Comparison of ENCODE assay signal across 8 cellular contexts in the genomic region with DNA sequence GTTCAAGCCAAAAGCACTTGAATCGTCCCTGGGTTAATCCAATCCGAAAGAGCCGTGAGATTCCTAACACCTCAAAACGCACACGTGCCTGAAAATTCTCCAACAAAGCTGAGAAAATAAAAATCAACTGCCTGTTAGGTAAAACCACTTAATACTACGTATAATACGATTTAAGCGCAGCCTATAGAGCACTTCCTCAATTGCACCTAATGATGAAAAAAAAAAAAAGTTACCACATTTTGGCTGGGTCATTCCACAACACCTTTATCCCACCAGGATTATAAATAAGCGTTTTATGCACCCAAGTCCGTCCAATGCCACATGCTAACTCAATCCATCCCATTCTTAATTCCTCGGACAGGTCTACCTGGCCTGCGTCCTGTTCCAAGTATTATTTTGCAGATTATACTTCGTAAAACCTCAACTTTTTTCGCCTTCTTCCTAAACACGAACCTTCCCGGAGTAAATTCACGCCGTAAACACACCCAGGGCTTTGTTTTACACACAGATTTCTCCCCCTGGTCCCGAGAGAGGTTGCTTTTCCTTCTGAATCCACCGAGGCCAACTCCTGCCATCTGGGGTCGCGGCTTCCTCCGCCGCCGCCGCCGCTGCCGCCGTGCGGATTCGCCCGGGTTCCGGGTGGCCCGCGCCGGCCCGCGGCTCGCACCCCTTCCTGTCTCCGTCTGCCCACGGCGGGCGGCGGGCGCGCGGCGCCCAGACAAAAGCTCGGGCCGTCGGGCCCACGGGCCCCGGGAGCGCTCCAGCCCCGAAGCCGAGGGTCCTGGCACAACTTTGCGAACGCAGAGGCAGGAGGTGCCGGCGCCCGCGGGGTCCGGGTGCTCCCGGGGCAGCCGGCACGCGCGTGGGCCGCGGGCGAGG.
A peak's percentile ranks its signal among the peaks of the same experiment; 100 is the strongest.
DNase-seq lines count a peak whose midpoint lies in the region; ATAC-seq, FAIRE-seq and TF ChIP-seq lines count a peak whose summit lies in the region.

No MANE protein-coding gene starts in this region.

- H3K36me3 Mint-ChIP-seq in activated naive CD8-positive, alpha-beta T cell treated with anti-CD3 and anti-CD28 coated beads, Interleukin-2, amount 50 U/mL, for 24 hours (ENCODE audit: low read depth), result peaks cover 16% of the 10 kb centered on the region

- peaks cover 2% of the 10 kb centered on the region; the same call in 1 of the 2 replicates for H3K36me3 ChIP-seq in SJCRH30

- no peaks in the 10 kb centered on the region for H3K9me3 Mint-ChIP-seq in activated naive CD8-positive, alpha-beta T cell treated with anti-CD3 and anti-CD28 coated beads, Interleukin-2, amount 50 U/mL, for 24 hours

- TF ChIP-seq RAD21 in A549 (conservative IDR thresholded peaks at IDR 0.05 in 1 of 2, IDR thresholded peaks at IDR 0.05 in 1 of 2), result no peak

- H3K4me3 ChIP-seq in A549 (peak overlapping the region; percentile 67), SJCRH30 (peak overlapping the region; percentile 94)

- H3K27me3 ChIP-seq in SJCRH30, result no peaks in the 10 kb centered on the region

- peak overlapping the region; percentile 81 for H3K4me2 ChIP-seq in A549

- POLR2A ChIA-PET in A549 (lab: Yijun Ruan, JAX), result interaction anchor here (0.5 kb wide), 1 partner anchor 26 kb away, joined by 3 read pairs; no protein-coding TSS in a partner anchor

- ATAC-seq in A549, result no peak; a peak in 2 of 6 replicates
- ATAC-seq in GM18519 (IDR thresholded peaks at IDR 0.05; ENCODE audit: low FRiP score, unreplicated experiment), result peak; percentile 7
- ATAC-seq in HG03103 (IDR thresholded peaks at IDR 0.05; ENCODE audit: low read depth, unreplicated experiment), result peak; percentile 2
- no peak for ATAC-seq in activated naive CD8-positive, alpha-beta T cell treated with anti-CD3 and anti-CD28 coated beads, Interleukin-2, amount 50 U/mL, for 24 hours

- peaks cover 37% of the 10 kb centered on the region for H3K4me1 Mint-ChIP-seq in activated naive CD8-positive, alpha-beta T cell treated with anti-CD3 and anti-CD28 coated beads, Interleukin-2, amount 50 U/mL, for 24 hours

- no peak for TF ChIP-seq EP300 in A549 (IDR thresholded peaks at IDR 0.05)

- no peaks in the 10 kb centered on the region for H3K27me3 Mint-ChIP-seq in activated naive CD8-positive, alpha-beta T cell treated with anti-CD3 and anti-CD28 coated beads, Interleukin-2, amount 50 U/mL, for 24 hours

- no peaks in the 10 kb centered on the region for H3K9me3 ChIP-seq in A549
- no peaks in the 10 kb centered on the region for H3K9me3 ChIP-seq in SJCRH30 (replicated peaks)

- peaks cover 9% of the 10 kb centered on the region for H3K4me1 ChIP-seq in A549
- H3K4me1 ChIP-seq in SJCRH30, result peaks cover 3% of the 10 kb centered on the region; the same call in 1 of the 2 replicates

- no peak for FAIRE-seq in A549 (lab: Jason Lieb, UNC)

- TF ChIP-seq POLR2A in A549 (IDR thresholded peaks at IDR 0.05; ENCODE audit: low read length), result no peak

- peak overlapping the region; percentile 88 for H3K27ac Mint-ChIP-seq in activated naive CD8-positive, alpha-beta T cell treated with anti-CD3 and anti-CD28 coated beads, Interleukin-2, amount 50 U/mL, for 24 hours

- TF ChIP-seq CTCF in A549 (IDR thresholded peaks at IDR 0.05), result no peak

- H3K4me3 Mint-ChIP-seq in activated naive CD8-positive, alpha-beta T cell treated with anti-CD3 and anti-CD28 coated beads, Interleukin-2, amount 50 U/mL, for 24 hours, result peak overlapping the region; percentile 91

- 21% methylated on average over 61 of the region's 71 CpGs for WGBS in A549 (ENCODE audit: missing lambda C conversion rate)

- CTCF ChIA-PET in A549 (lab: Yijun Ruan, JAX), result interaction anchor here (5.6 kb wide), 1 partner anchor 23 kb away, joined by 40 read pairs; no protein-coding TSS in a partner anchor

- DNase-seq in A549 (ENCODE audit: low read depth in 1 of 2, low spot score in 1 of 2) (peak; percentile 21 to 43), SJCRH30 (peak; percentile 21 to 41), iris pigment epithelial cell (ENCODE audit: low read depth) (peak; percentile 19), NCI-H2107 (lab: John Stamatoyannopoulos, UW) (no peak)
- peak; percentile 52 for DNase-seq in activated naive CD8-positive, alpha-beta T cell treated with anti-CD3 and anti-CD28 coated beads, Interleukin-2, amount 50 U/mL, for 24 hours
- DNase-seq in stimulated activated CD4-positive, alpha-beta T cell treated with anti-CD3 and anti-CD28 coated beads, Interleukin-4, amount 100 ng/mL, for 4 hours, result peak; percentile 34 to 44

- H3K27ac ChIP-seq in A549 (peak overlapping the region; percentile 79 to 93), SJCRH30 (no peak overlapping the region)

TF ChIP-seq in A549, 52 proteins besides CTCF, POLR2A, EP300 and RAD21:
- TF ChIP-seq, protein P1, sequence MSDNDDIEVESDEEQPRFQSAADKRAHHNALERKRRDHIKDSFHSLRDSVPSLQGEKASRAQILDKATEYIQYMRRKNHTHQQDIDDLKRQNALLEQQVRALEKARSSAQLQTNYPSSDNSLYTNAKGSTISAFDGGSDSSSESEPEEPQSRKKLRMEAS (IDR thresholded peaks at IDR 0.05), result no peak
- TF ChIP-seq PHF8 (IDR thresholded peaks at IDR 0.05; ENCODE audit: borderline replicate concordance, low read depth) (no peak), TFCP2L1 (CRISPR knock-in tag; IDR thresholded peaks at IDR 0.05) (no peak), SMC3 (IDR thresholded peaks at IDR 0.05) (no peak), BHLHE40 (IDR thresholded peaks at IDR 0.05; ENCODE audit: low read depth, low read length) (no peak), ZNF302 (CRISPR knock-in tag; IDR thresholded peaks at IDR 0.05) (no peak), KDM5A (IDR thresholded peaks at IDR 0.05) (no peak), FOSB (CRISPR knock-in tag; IDR thresholded peaks at IDR 0.05) (no peak), FOXS1 (CRISPR knock-in tag; IDR thresholded peaks at IDR 0.05) (no peak), HDAC2 (IDR thresholded peaks at IDR 0.05) (no peak), MAFK (IDR thresholded peaks at IDR 0.05; ENCODE audit: partially characterized antibody) (no peak), E2F6 (IDR thresholded peaks at IDR 0.05; ENCODE audit: borderline replicate concordance, low read depth) (no peak), JUN (IDR thresholded peaks at IDR 0.05) (no peak), NR3C1 (IDR thresholded peaks at IDR 0.05) (no peak), HOXB13 (CRISPR knock-in tag; IDR thresholded peaks at IDR 0.05; ENCODE audit: low read depth) (no peak), ZSCAN20 (CRISPR knock-in tag; IDR thresholded peaks at IDR 0.05) (no peak), TP53 (CRISPR knock-in tag; IDR thresholded peaks at IDR 0.05) (no peak), HEYL (CRISPR knock-in tag; IDR thresholded peaks at IDR 0.05) (no peak)
- TF ChIP-seq, protein P2, sequence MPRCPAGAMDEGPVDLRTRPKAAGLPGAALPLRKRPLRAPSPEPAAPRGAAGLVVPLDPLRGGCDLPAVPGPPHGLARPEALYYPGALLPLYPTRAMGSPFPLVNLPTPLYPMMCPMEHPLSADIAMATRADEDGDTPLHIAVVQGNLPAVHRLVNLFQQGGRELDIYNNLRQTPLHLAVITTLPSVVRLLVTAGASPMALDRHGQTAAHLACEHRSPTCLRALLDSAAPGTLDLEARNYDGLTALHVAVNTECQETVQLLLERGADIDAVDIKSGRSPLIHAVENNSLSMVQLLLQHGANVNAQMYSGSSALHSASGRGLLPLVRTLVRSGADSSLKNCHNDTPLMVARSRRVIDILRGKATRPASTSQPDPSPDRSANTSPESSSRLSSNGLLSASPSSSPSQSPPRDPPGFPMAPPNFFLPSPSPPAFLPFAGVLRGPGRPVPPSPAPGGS (IDR thresholded peaks at IDR 0.05), result no peak
- TF ChIP-seq, protein P3, sequence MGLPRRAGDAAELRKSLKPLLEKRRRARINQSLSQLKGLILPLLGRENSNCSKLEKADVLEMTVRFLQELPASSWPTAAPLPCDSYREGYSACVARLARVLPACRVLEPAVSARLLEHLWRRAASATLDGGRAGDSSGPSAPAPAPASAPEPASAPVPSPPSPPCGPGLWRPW (IDR thresholded peaks at IDR 0.05), result no peak

Comparison
In these comparisons a context has a peak if more than half of its experiments do, and no peak if none do; other contexts are left out.
1. ATAC-seq: peak in GM18519 (single experiment) and HG03103 (single experiment); none in A549 (0 of 2) and activated naive CD8-positive, alpha-beta T cell treated with anti-CD3 and anti-CD28 coated beads, Interleukin-2, amount 50 U/mL, for 24 hours (single experiment).